In genomic region chr2:36966370-36967235, GRCh38 we compare ENCODE assay signal across 8 cellular contexts. TPM values are rescaled to one million over a fixed set of nuclear protein-coding genes. Genes with fewer than 3 reads are reported as not detected.
A peak's percentile ranks its signal among the peaks of the same experiment; 100 is the strongest.
DNase-seq lines count a peak whose midpoint lies in the region; ATAC-seq and TF ChIP-seq lines count a peak whose summit lies in the region.

A gene with protein sequence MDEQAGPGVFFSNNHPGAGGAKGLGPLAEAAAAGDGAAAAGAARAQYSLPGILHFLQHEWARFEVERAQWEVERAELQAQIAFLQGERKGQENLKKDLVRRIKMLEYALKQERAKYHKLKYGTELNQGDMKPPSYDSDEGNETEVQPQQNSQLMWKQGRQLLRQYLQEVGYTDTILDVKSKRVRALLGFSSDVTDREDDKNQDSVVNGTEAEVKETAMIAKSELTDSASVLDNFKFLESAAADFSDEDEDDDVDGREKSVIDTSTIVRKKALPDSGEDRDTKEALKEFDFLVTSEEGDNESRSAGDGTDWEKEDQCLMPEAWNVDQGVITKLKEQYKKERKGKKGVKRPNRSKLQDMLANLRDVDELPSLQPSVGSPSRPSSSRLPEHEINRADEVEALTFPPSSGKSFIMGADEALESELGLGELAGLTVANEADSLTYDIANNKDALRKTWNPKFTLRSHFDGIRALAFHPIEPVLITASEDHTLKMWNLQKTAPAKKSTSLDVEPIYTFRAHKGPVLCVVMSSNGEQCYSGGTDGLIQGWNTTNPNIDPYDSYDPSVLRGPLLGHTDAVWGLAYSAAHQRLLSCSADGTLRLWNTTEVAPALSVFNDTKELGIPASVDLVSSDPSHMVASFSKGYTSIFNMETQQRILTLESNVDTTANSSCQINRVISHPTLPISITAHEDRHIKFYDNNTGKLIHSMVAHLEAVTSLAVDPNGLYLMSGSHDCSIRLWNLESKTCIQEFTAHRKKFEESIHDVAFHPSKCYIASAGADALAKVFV (minus strand): TSS chr2:36966536. CDS start chr2:36966463, 73 bp downstream.

- TF ChIP-seq CTCF in BE2C (IDR thresholded peaks at IDR 0.05; ENCODE audit: low read depth, low read length) = no peak
- no peak for TF ChIP-seq CTCF in choroid plexus epithelial cell (conservative IDR thresholded peaks at IDR 0.05; ENCODE audit: low read depth, low read length)

- peak within 1 kb of the TSS; percentile 97 for H3K27ac Mint-ChIP-seq in activated CD4-positive, alpha-beta T cell treated with anti-CD3 and anti-CD28 coated beads for 36 hours

- ATAC-seq in HG03457 (IDR thresholded peaks at IDR 0.05; ENCODE audit: unreplicated experiment) = peak; percentile 97
- peak; percentile 95 for ATAC-seq in activated CD4-positive, alpha-beta T cell treated with anti-CD3 and anti-CD28 coated beads for 36 hours

- H3K4me1 Mint-ChIP-seq in activated CD4-positive, alpha-beta T cell treated with anti-CD3 and anti-CD28 coated beads for 36 hours = peaks cover 41% of the 10 kb centered on the region

- H3K36me3 Mint-ChIP-seq in activated CD4-positive, alpha-beta T cell treated with anti-CD3 and anti-CD28 coated beads for 36 hours (ENCODE audit: low read depth) = peaks cover 6% of the 10 kb centered on the region

- intact Hi-C loops in activated CD4-positive, alpha-beta T cell treated with anti-CD3 and anti-CD28 coated beads for 36 hours (cut with DNase I, micrococcal nuclease) = loop anchor here (1.0 to 5.0 kb wide), 12 partner anchors 40 to 1786 kb away; partner anchors contain the start of genes GPATCH11 (in 2 of the 2), HEATR5B (in 2 of the 2), ATL2 (in 1 of the 2) and CEBPZ (in 1 of the 2)

- no peaks in the 10 kb centered on the region for H3K9me3 Mint-ChIP-seq in activated CD4-positive, alpha-beta T cell treated with anti-CD3 and anti-CD28 coated beads for 36 hours (ENCODE audit: low read depth)

- H3K27me3 ChIP-seq in BE2C (no peaks in the 10 kb centered on the region), layer of hippocampus (ENCODE audit: control insufficient read depth, insufficient read depth, low read length) (no peaks in the 10 kb centered on the region)

- H3K4me3 Mint-ChIP-seq in activated CD4-positive, alpha-beta T cell treated with anti-CD3 and anti-CD28 coated beads for 36 hours = peak within 1 kb of the TSS; percentile 100

- CTCF ChIA-PET in activated CD4-positive, alpha-beta T cell treated with anti-CD3 and anti-CD28 coated beads for 36 hours (lab: Charles Lee) = no interaction called here

- peaks cover 3% of the 10 kb centered on the region for H3K4me1 ChIP-seq in BE2C

- H3K9me3 ChIP-seq in BE2C = no peaks in the 10 kb centered on the region

- no peaks in the 10 kb centered on the region for H3K27me3 Mint-ChIP-seq in activated CD4-positive, alpha-beta T cell treated with anti-CD3 and anti-CD28 coated beads for 36 hours

- POLR2A ChIA-PET in activated CD4-positive, alpha-beta T cell treated with anti-CD3 and anti-CD28 coated beads for 36 hours (lab: Charles Lee) = interaction anchor here (0.6 to 1.2 kb wide), 2 partner anchors 9 to 410 kb away, joined by 3 read pairs; no protein-coding TSS in a partner anchor

- peak; percentile 98 for DNase-seq in BE2C
- DNase-seq in GM19240 (ENCODE audit: insufficient read length, low spot score) = peak; percentile 80
- peak; percentile 83 to 95 for DNase-seq in NCI-H524 (lab: John Stamatoyannopoulos, UW)
- DNase-seq in activated CD4-positive, alpha-beta T cell treated with anti-CD3 and anti-CD28 coated beads for 36 hours = peak; percentile 99
- peak; percentile 97 for DNase-seq in choroid plexus epithelial cell (ENCODE audit: low read depth)
- peak; percentile 91 to 96 (median 94) for DNase-seq in stimulated activated CD4-positive, alpha-beta T cell treated with anti-CD3 and anti-CD28 coated beads, Interleukin-1b, Interleukin-23, amount 100 ng/mL, for 24 hours (ENCODE audit: low read depth in 4 of 4, low spot score in 1 of 4)

- H3K4me3 ChIP-seq in BE2C (ENCODE audit: low read depth, low read length) (peak within 1 kb of the TSS; percentile 83), choroid plexus epithelial cell (ENCODE audit: low read depth, low read length) (peak within 1 kb of the TSS; percentile 83)

- peak within 1 kb of the TSS; percentile 82 for H3K27ac ChIP-seq in layer of hippocampus (ENCODE audit: low read depth, low read length)

- H3K36me3 ChIP-seq in BE2C = no peaks in the 10 kb centered on the region

RNA-seq across cellular contexts. Expression of the gene that starts here (rescaled TPM):
- 6.2 TPM for polyA plus RNA-seq in BE2C (2012; ENCODE audit: insufficient read depth, insufficient read length, low read depth)
- 10 to 100 TPM; 27.7 to 32.0 TPM for total RNA-seq in activated CD4-positive, alpha-beta T cell treated with anti-CD3 and anti-CD28 coated beads for 36 hours

Comparison
In these comparisons a context has a peak if more than half of its experiments do, and no peak if none do; other contexts are left out.
1. Peak in every context shown above with its lines: DNase-seq, ATAC-seq, H3K4me3 ChIP-seq and H3K27ac ChIP-seq.